Comparison of ENCODE assay signal across 8 cellular contexts in the genomic region with DNA sequence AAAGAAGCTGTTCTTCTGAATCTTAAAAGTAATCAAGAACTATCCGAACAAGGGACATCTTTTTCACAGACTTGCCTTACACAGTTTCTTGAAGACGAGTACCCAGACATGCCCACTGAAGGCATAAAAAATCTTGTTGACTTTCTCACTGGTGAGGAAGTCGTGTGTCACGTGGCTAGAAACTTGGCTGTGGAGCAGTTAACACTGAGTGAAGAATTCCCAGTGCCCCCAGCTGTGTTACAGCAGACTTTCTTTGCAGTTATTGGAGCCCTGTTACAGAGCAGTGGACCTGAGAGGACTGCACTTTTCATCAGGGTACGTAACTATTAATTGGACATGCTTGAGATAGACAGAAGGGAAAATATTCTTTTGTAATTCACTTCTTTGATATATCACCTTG. TPM values are rescaled to one million over a fixed set of nuclear protein-coding genes. Genes with fewer than 3 reads are reported as not detected.
DNase-seq lines count a peak whose midpoint lies in the region; ATAC-seq and TF ChIP-seq lines count a peak whose summit lies in the region.

No MANE protein-coding gene starts in this region.

- no peaks in the 10 kb centered on the region for H3K9me3 ChIP-seq in CD4-positive, alpha-beta T cell (ENCODE audit: control insufficient read depth, low read length)
- H3K9me3 ChIP-seq in neural cell (ENCODE audit: low read length) = no peaks in the 10 kb centered on the region

- TF ChIP-seq CTCF in CD4-positive, alpha-beta T cell (IDR thresholded peaks at IDR 0.05) = no peak
- no peak for TF ChIP-seq CTCF in neural cell (IDR thresholded peaks at IDR 0.05; ENCODE audit: poor library complexity, severe bottlenecking)

- no peak overlapping the region for H3K9ac ChIP-seq in neural cell (ENCODE audit: low read length)

- H3K9me2 ChIP-seq in neural cell (ENCODE audit: insufficient read depth, low read length) = no peaks in the 10 kb centered on the region

- TF ChIP-seq RAD21 in neural cell (conservative IDR thresholded peaks at IDR 0.05) = no peak

- peak overlapping the region; percentile 57 for H3K27ac Mint-ChIP-seq in CD4-positive, alpha-beta T cell
- no peak overlapping the region for H3K27ac Mint-ChIP-seq in dendritic cell treated with granulocyte-macrophage colony-stimulating factor and Interleukin-4, amounts not matched to agents 40 ng/mL and 50 ng/mL, for 4 days

- no peaks in the 10 kb centered on the region for H3K27me3 Mint-ChIP-seq in CD4-positive, alpha-beta T cell
- no peaks in the 10 kb centered on the region for H3K27me3 Mint-ChIP-seq in dendritic cell treated with granulocyte-macrophage colony-stimulating factor and Interleukin-4, amounts not matched to agents 40 ng/mL and 50 ng/mL, for 4 days

- H3K4me3 Mint-ChIP-seq in CD4-positive, alpha-beta T cell = peak overlapping the region; percentile 58
- H3K4me3 Mint-ChIP-seq in dendritic cell treated with granulocyte-macrophage colony-stimulating factor and Interleukin-4, amounts not matched to agents 40 ng/mL and 50 ng/mL, for 4 days = peak overlapping the region; percentile 20

- no peak overlapping the region for H3K27ac ChIP-seq in CD4-positive, alpha-beta T cell (ENCODE audit: low read depth, low read length)
- no peak overlapping the region for H3K27ac ChIP-seq in neural cell (ENCODE audit: low read length)

- POLR2A ChIA-PET in CD4-positive, alpha-beta T cell (lab: Charles Lee) = interaction anchor here (1.1 kb wide), 1 partner anchor 14 kb away, joined by 6 read pairs; a partner anchor contains a TSS

- no peaks in the 10 kb centered on the region for H3K27me3 ChIP-seq in CD4-positive, alpha-beta T cell (ENCODE audit: control insufficient read depth, insufficient read depth, low read length)
- no peaks in the 10 kb centered on the region for H3K27me3 ChIP-seq in neural cell (ENCODE audit: insufficient read depth, low read depth, low read length)

- no peak for ATAC-seq in CD4-positive, alpha-beta T cell (ENCODE audit: poor library complexity)
- ATAC-seq in HG02759 (IDR thresholded peaks at IDR 0.05; ENCODE audit: unreplicated experiment) = no peak
- ATAC-seq in HG03565 (IDR thresholded peaks at IDR 0.05; ENCODE audit: unreplicated experiment) = no peak

- peak overlapping the region; percentile 89 for H3K4me3 ChIP-seq in neural cell (ENCODE audit: low read length)

- no peaks in the 10 kb centered on the region for H3F3A ChIP-seq in neural cell (ENCODE audit: insufficient read depth, low read length, poor library complexity, severe bottlenecking)

- TF ChIP-seq EP300 in neural cell (conservative IDR thresholded peaks at IDR 0.05; ENCODE audit: poor library complexity, severe bottlenecking) = no peak

- intact Hi-C loops in CD4-positive, alpha-beta T cell (cut with DNase I, micrococcal nuclease) = loop anchor here (2.0 to 10.0 kb wide), 7 partner anchors 15 to 1302 kb away; a partner anchor contains a TSS
- intact Hi-C loops in dendritic cell treated with granulocyte-macrophage colony-stimulating factor and Interleukin-4, amounts not matched to agents 40 ng/mL and 50 ng/mL, for 4 days (cut with micrococcal nuclease) = loop anchor here (5.0 to 10.0 kb wide), 2 partner anchors 122 to 625 kb away; a partner anchor contains a TSS

- CTCF ChIA-PET in CD4-positive, alpha-beta T cell (lab: Charles Lee) = interaction anchor here (3.4 kb wide), 1 partner anchor 11 kb away, joined by 22 read pairs; no protein-coding TSS in a partner anchor

- no peaks in the 10 kb centered on the region for H3K36me3 ChIP-seq in neural cell (ENCODE audit: insufficient read depth, low read length)

- peaks cover 57% of the 10 kb centered on the region for H3K79me2 ChIP-seq in neural cell (replicated peaks; ENCODE audit: insufficient read depth, low read length)

- H2AFZ ChIP-seq in neural cell (ENCODE audit: low read depth, low read length) = no peak overlapping the region

- peaks cover 60% of the 10 kb centered on the region for H3K36me3 Mint-ChIP-seq in CD4-positive, alpha-beta T cell (ENCODE audit: low read depth)
- peaks cover 52% of the 10 kb centered on the region for H3K36me3 Mint-ChIP-seq in dendritic cell treated with granulocyte-macrophage colony-stimulating factor and Interleukin-4, amounts not matched to agents 40 ng/mL and 50 ng/mL, for 4 days (ENCODE audit: low read depth)

- peak overlapping the region; percentile 68 for H3K4me2 ChIP-seq in neural cell (ENCODE audit: low read length)

- no peak for DNase-seq in CD4-positive, alpha-beta T cell
- DNase-seq in MV-4-11 (lab: John Stamatoyannopoulos, UW) = peak; percentile 40
- DNase-seq in HT-29 (ENCODE audit: low spot score) = no peak
- no peak for DNase-seq in LoVo (ENCODE audit: low spot score)

- H3K9me3 Mint-ChIP-seq in CD4-positive, alpha-beta T cell = no peaks in the 10 kb centered on the region
- H3K9me3 Mint-ChIP-seq in dendritic cell treated with granulocyte-macrophage colony-stimulating factor and Interleukin-4, amounts not matched to agents 40 ng/mL and 50 ng/mL, for 4 days = no peaks in the 10 kb centered on the region

- no peaks in the 10 kb centered on the region for H4K20me1 ChIP-seq in neural cell (ENCODE audit: insufficient read depth)

- H3K4me1 Mint-ChIP-seq in CD4-positive, alpha-beta T cell (ENCODE audit: low read depth) = peaks cover 76% of the 10 kb centered on the region
- peaks cover 36% of the 10 kb centered on the region for H3K4me1 Mint-ChIP-seq in dendritic cell treated with granulocyte-macrophage colony-stimulating factor and Interleukin-4, amounts not matched to agents 40 ng/mL and 50 ng/mL, for 4 days (ENCODE audit: low read depth)

TF ChIP-seq in neural cell, 6 proteins besides CTCF, POLR2A, EP300 and RAD21:
- TF ChIP-seq TAF1 (IDR thresholded peaks at IDR 0.05; ENCODE audit: low read depth) (no peak), EZH2 (IDR thresholded peaks at IDR 0.05; ENCODE audit: borderline replicate concordance, insufficient read depth, low read length, poor library complexity, severe bottlenecking) (no peak), MXI1 (conservative IDR thresholded peaks at IDR 0.05; ENCODE audit: poor library complexity, severe bottlenecking) (no peak), SMC3 (conservative IDR thresholded peaks at IDR 0.05; ENCODE audit: poor library complexity) (no peak), POLR2AphosphoS5 (IDR thresholded peaks at IDR 0.05) (no peak)
- TF ChIP-seq, protein P1, sequence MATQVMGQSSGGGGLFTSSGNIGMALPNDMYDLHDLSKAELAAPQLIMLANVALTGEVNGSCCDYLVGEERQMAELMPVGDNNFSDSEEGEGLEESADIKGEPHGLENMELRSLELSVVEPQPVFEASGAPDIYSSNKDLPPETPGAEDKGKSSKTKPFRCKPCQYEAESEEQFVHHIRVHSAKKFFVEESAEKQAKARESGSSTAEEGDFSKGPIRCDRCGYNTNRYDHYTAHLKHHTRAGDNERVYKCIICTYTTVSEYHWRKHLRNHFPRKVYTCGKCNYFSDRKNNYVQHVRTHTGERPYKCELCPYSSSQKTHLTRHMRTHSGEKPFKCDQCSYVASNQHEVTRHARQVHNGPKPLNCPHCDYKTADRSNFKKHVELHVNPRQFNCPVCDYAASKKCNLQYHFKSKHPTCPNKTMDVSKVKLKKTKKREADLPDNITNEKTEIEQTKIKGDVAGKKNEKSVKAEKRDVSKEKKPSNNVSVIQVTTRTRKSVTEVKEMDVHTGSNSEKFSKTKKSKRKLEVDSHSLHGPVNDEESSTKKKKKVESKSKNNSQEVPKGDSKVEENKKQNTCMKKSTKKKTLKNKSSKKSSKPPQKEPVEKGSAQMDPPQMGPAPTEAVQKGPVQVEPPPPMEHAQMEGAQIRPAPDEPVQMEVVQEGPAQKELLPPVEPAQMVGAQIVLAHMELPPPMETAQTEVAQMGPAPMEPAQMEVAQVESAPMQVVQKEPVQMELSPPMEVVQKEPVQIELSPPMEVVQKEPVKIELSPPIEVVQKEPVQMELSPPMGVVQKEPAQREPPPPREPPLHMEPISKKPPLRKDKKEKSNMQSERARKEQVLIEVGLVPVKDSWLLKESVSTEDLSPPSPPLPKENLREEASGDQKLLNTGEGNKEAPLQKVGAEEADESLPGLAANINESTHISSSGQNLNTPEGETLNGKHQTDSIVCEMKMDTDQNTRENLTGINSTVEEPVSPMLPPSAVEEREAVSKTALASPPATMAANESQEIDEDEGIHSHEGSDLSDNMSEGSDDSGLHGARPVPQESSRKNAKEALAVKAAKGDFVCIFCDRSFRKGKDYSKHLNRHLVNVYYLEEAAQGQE (IDR thresholded peaks at IDR 0.05; ENCODE audit: borderline replicate concordance) = no peak

RNA-seq across cellular contexts. Expression of a gene that starts 2.4 kb away (rescaled TPM):
- total RNA-seq in CD4-positive, alpha-beta T cell = 10 to 100 TPM; 40.0 to 40.1 TPM
- polyA plus RNA-seq in neural cell = 64.1 and 70.6 TPM in 2 replicates
- polyA minus RNA-seq in neural cell = 75.5 and 83.1 TPM in 2 replicates
- 23.1 and 24.4 TPM in 2 replicates for total RNA-seq in HT-29 (2014; rRNA removed; shearing (Covaris generic))

RNA-seq across cellular contexts. Expression of a gene that starts 14.6 kb away (rescaled TPM):
- total RNA-seq in CD4-positive, alpha-beta T cell = 10 to 100 TPM; 41.1 to 41.5 TPM
- polyA plus RNA-seq in neural cell = 49.4 and 51.2 TPM in 2 replicates
- polyA minus RNA-seq in neural cell = 97.9 and 102 TPM in 2 replicates
- 56.0 and 77.7 TPM in 2 replicates for total RNA-seq in HT-29 (2014; rRNA removed; shearing (Covaris generic))
